In the genomic region with DNA sequence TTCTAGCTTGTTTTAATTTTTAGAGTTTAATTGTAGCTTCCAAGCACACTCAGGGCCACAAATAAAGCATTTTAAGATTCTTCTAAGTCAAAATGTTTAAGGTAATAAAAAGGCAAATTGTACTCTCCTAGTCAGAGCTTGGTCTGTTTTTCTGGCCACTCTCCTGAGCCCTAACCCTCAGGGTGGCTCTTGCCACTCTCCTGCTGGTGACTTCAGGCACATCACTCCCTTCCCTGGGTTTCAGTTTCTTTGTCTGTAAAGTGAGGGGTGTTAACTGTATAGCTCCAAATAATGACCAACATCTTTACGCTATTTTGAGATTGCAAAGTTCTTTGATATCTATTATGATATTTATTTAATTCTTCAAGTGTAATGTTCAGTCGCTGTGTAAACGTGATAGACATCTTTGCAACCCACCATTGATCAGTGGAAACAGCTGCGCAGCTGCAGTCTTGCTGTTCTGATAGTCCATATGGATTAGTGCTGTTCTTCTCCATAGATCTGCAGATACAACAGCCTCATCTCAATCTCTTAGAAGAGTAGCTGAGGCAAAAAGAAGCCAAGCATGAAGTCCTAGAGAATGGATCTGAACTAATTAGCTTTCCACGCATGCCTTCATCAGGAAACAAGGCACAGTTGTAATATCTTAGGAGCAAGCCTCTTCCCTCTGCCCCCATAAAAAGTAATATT, we compare ENCODE assay signal across 21 cellular contexts.
"Had no signal": no experiment of that assay in that cellular context is flagged by ENCODE, and none has a peak within 500 bp of the region (broad histone marks: within the 10 kb centered on the region; RNA-seq: fewer than 3 reads in every experiment).

No MANE protein-coding gene starts in this region.

- H3K27ac Mint-ChIP-seq: activated T-helper 2 cell treated with anti-CD3 and anti-CD28 coated beads, Interferon-gamma antibody, Interleukin-2, Interleukin-4, amounts not matched to agents 10 μg/mL and 5 μg/mL and 100 μg/mL, durations not matched to agents 14 hours and 24 hours and 36 hours; dendritic cell treated with granulocyte-macrophage colony-stimulating factor and Interleukin-4, amounts not matched to agents 40 ng/mL and 50 ng/mL, for 4 days; stimulated activated naive B cell treated with anti-CD40 and anti-IgM and Interleukin-4, amounts not matched to agents 10 μg/mL and 1 μg/mL and 100 μg/mL, for 72 hours; T-helper 17 cell had no signal

- H3K9me3 Mint-ChIP-seq: activated T-helper 2 cell treated with anti-CD3 and anti-CD28 coated beads, Interferon-gamma antibody, Interleukin-2, Interleukin-4, amounts not matched to agents 10 μg/mL and 5 μg/mL and 100 μg/mL, durations not matched to agents 14 hours and 24 hours and 36 hours; dendritic cell treated with granulocyte-macrophage colony-stimulating factor and Interleukin-4, amounts not matched to agents 40 ng/mL and 50 ng/mL, for 4 days; stimulated activated naive B cell treated with anti-CD40 and anti-IgM and Interleukin-4, amounts not matched to agents 10 μg/mL and 1 μg/mL and 100 μg/mL, for 72 hours had no signal

- H3K36me3 ChIP-seq: adrenal gland, transverse colon had no signal

- H3K4me3 Mint-ChIP-seq: dendritic cell treated with granulocyte-macrophage colony-stimulating factor and Interleukin-4, amounts not matched to agents 40 ng/mL and 50 ng/mL, for 4 days; effector memory CD8-positive, alpha-beta T cell; naive B cell; stimulated activated naive B cell treated with anti-CD40 and anti-IgM and Interleukin-4, amounts not matched to agents 10 μg/mL and 1 μg/mL and 100 μg/mL, for 72 hours; T-helper 17 cell had no signal

- DNase-seq: activated CD4-positive, alpha-beta T cell treated with anti-CD3 and anti-CD28 coated beads, Interleukin-2, amount 50 U/mL, for 1 hour; activated CD4-positive, CD25-positive, alpha-beta regulatory T cell; activated naive CD4-positive, alpha-beta T cell treated with anti-CD3 and anti-CD28 coated beads, Interleukin-2, amount 50 U/mL, for 16 hours; activated T-cell treated with anti-CD3 and anti-CD28 coated beads for 4 hours; adrenal gland; body of pancreas; effector memory CD8-positive, alpha-beta T cell; glutamatergic neuron; left colon; naive B cell; occipital lobe; psoas muscle; stimulated activated CD4-positive, alpha-beta T cell treated with anti-CD3 and anti-CD28 coated beads, Interleukin-2, amount 100 ng/mL, for 24 hours; stimulated activated naive B cell treated with anti-CD40 and anti-IgM and Interleukin-4, amounts not matched to agents 10 μg/mL and 1 μg/mL and 100 μg/mL, for 72 hours; substantia nigra; T-helper 17 cell; transverse colon had no signal

- ATAC-seq: body of pancreas; effector memory CD8-positive, alpha-beta T cell; left colon; psoas muscle; sciatic nerve; stimulated activated naive B cell treated with anti-CD40 and anti-IgM and Interleukin-4, amounts not matched to agents 10 μg/mL and 1 μg/mL and 100 μg/mL, for 72 hours; T-helper 17 cell had no signal

- H3K9me3 ChIP-seq: adrenal gland, body of pancreas, psoas muscle, transverse colon had no signal

- H3K36me3 Mint-ChIP-seq: naive B cell; stimulated activated naive B cell treated with anti-CD40 and anti-IgM and Interleukin-4, amounts not matched to agents 10 μg/mL and 1 μg/mL and 100 μg/mL, for 72 hours had no signal

- H3K27me3 Mint-ChIP-seq: dendritic cell treated with granulocyte-macrophage colony-stimulating factor and Interleukin-4, amounts not matched to agents 40 ng/mL and 50 ng/mL, for 4 days; effector memory CD8-positive, alpha-beta T cell; naive B cell; stimulated activated naive B cell treated with anti-CD40 and anti-IgM and Interleukin-4, amounts not matched to agents 10 μg/mL and 1 μg/mL and 100 μg/mL, for 72 hours had no signal

- H3K4me3 ChIP-seq: adrenal gland, body of pancreas, lung, psoas muscle, transverse colon had no signal

- H3K27ac ChIP-seq: adrenal gland, body of pancreas, psoas muscle, transverse colon had no signal

- H3K27me3 ChIP-seq: adrenal gland, body of pancreas, transverse colon had no signal

- H3K4me1 ChIP-seq: adrenal gland, body of pancreas, psoas muscle, transverse colon had no signal

- H3K4me1 Mint-ChIP-seq: naive B cell; stimulated activated naive B cell treated with anti-CD40 and anti-IgM and Interleukin-4, amounts not matched to agents 10 μg/mL and 1 μg/mL and 100 μg/mL, for 72 hours; T-helper 17 cell had no signal
